13 cellular contexts compared by ENCODE assay signal in the genomic region with DNA sequence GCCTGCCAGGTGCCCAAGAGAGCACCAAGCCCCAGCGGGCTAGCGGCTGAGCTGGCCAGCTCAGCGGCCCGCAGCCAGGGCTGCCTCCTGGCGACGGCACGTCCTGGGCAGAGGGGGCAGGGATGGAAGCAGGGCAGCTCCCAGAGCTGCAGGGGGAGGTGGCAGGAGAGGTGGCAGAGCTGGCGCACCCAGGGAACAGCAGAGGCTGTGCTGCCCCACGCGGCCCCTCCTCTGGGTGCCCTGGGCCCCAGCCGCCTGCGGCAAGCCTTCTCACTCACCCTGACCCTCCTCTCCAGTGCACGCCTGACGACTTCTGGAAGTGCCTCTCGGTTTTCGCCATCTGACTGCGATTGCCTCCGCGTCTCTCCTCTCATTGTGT. TPM values are rescaled to one million over a fixed set of nuclear protein-coding genes. Genes with fewer than 3 reads are reported as not detected.
DNase-seq lines count a peak whose midpoint lies in the region; ATAC-seq and TF ChIP-seq lines count a peak whose summit lies in the region.
"Had no signal": no experiment of that assay in that cellular context is flagged by ENCODE, and none has a peak within 500 bp of the region (broad histone marks: within the 10 kb centered on the region; RNA-seq: fewer than 3 reads in every experiment).

No MANE protein-coding gene starts in this region.

- intact Hi-C loops in Panc1 (cut with micrococcal nuclease; ENCODE audit: unreplicated experiment) (no loop called here), stomach (cut with DNase I; ENCODE audit: low total_unique reads) (no loop called here)

- CTCF ChIA-PET in Panc1 (lab: Charles Lee), result no interaction called here

- TF ChIP-seq CTCF in Panc1 (IDR thresholded peaks at IDR 0.05) (no peak), right atrium auricular region (IDR thresholded peaks at IDR 0.05) (peak in 1 of 2 donors; percentile 37), stomach (IDR thresholded peaks at IDR 0.05) (peak in 1 of 7 experiments; percentile 24), foreskin keratinocyte (conservative IDR thresholded peaks at IDR 0.05) (no peak)

- H3K27ac ChIP-seq in Panc1 (ENCODE audit: low read length) (no peak overlapping the region; the same call in 1 of the 2 replicates), right atrium auricular region (peak overlapping the region; percentile 70 to 80), stomach (peak overlapping the region; percentile 39 to 72 (median 65)), foreskin keratinocyte (no peak overlapping the region)
- H3K27ac ChIP-seq: neural progenitor cell, transverse colon had no signal

- DNase-seq in NCI-H2081 (lab: John Stamatoyannopoulos, UW), result peak; percentile 48 to 79
- DNase-seq in NCI-H2081 treated with DMSO at 0.1 percent for 48 hours (lab: John Stamatoyannopoulos, UW), result no peak
- no peak for DNase-seq in Panc1 (ENCODE audit: low read depth, low spot score)
- no peak for DNase-seq in right atrium auricular region (ENCODE audit: low spot score)
- peak; percentile 79 for DNase-seq in stomach
- DNase-seq in kidney glomerular epithelial cell (lab: John Stamatoyannopoulos, UW), result no peak
- DNase-seq in foreskin keratinocyte, result no peak
- DNase-seq: activated CD4-positive, alpha-beta T cell treated with anti-CD3 and anti-CD28 coated beads, Interleukin-2, amount 50 U/mL, for 4 hours; NCI-H1930; transverse colon had no signal

- H3K27me3 ChIP-seq in Panc1 (ENCODE audit: control insufficient read depth, insufficient read depth, low read length), result no peaks in the 10 kb centered on the region
- H3K27me3 ChIP-seq in right atrium auricular region, result no peaks in the 10 kb centered on the region
- no peaks in the 10 kb centered on the region for H3K27me3 ChIP-seq in stomach
- H3K27me3 ChIP-seq in foreskin keratinocyte, result peaks cover 49% of the 10 kb centered on the region
- H3K27me3 ChIP-seq: neural progenitor cell, transverse colon had no signal

- no peak overlapping the region for H3K4me3 ChIP-seq in Panc1 (ENCODE audit: low read depth in 2 of 2, low read length in 2 of 2)
- H3K4me3 ChIP-seq in right atrium auricular region, result no peak overlapping the region
- no peak overlapping the region for H3K4me3 ChIP-seq in stomach
- H3K4me3 ChIP-seq: neural progenitor cell, transverse colon had no signal

- no peak for TF ChIP-seq POLR2A in stomach (IDR thresholded peaks at IDR 0.05)

- no TSS peak for BruUV-seq in Panc1 (replicated peaks; lab: Mats Ljungman, UMichigan)

- H3K9me3 ChIP-seq in Panc1 (ENCODE audit: control insufficient read depth, insufficient read depth, low read depth, low read length) (no peaks in the 10 kb centered on the region), right atrium auricular region (no peaks in the 10 kb centered on the region), stomach (no peaks in the 10 kb centered on the region)
- H3K9me3 ChIP-seq: transverse colon had no signal

- ATAC-seq in Panc1 (peak; percentile 24; the same call in 1 of the 2 replicates), foreskin keratinocyte (no peak), GM18502 (IDR thresholded peaks at IDR 0.05; ENCODE audit: poor library complexity, unreplicated experiment) (no peak)
- ATAC-seq: activated T-helper 17 cell treated with anti-CD3 and anti-CD28 coated beads, Interleukin-2, amount 50 U/mL, for 72 hours had no signal

- TF ChIP-seq EP300 in stomach (IDR thresholded peaks at IDR 0.05), result no peak

- WGBS in stomach, 5 donors, result 36 to 87% (median 56%) methylated on average over 9 to 19 of the region's 19 CpGs

- H3K36me3 ChIP-seq in Panc1 (ENCODE audit: control insufficient read depth, insufficient read depth, low read length) (no peaks in the 10 kb centered on the region; the same call in 1 of the 2 replicates), right atrium auricular region (peaks cover 7% of the 10 kb centered on the region), stomach (peaks cover 9 to 41% (median 30%) of the 10 kb centered on the region in 4 donors)
- H3K36me3 ChIP-seq: neural progenitor cell, transverse colon had no signal

- in situ Hi-C loops in Panc1 (cut with HindIII; ENCODE audit: low pct_unique_long_range_greater_than_20kb, low sequenced_read_pairs), result no loop called here

- H3K4me1 ChIP-seq in Panc1 (ENCODE audit: control insufficient read depth, insufficient read depth, low read length) (peaks cover 46% of the 10 kb centered on the region), right atrium auricular region (peaks cover 0 to 67% of the 10 kb centered on the region in 2 donors), stomach (peaks cover 87 to 100% (median 99%) of the 10 kb centered on the region in 4 donors), foreskin keratinocyte (no peaks in the 10 kb centered on the region)

- POLR2A ChIA-PET in Panc1 (lab: Charles Lee), result interaction anchor here (0.6 kb wide), 1 partner anchor 10 kb away, joined by 5 read pairs; no protein-coding TSS in a partner anchor

RNA-seq across cellular contexts. Expression of gene GSE1, which starts 24.7 kb away (rescaled TPM):
- 97.5 TPM for total RNA-seq in Panc1 (2021; ENCODE audit: unreplicated experiment)
- polyA plus RNA-seq in Panc1 (2012; ENCODE audit: insufficient read length), result 79.9 TPM
- 10 to 100 TPM; 37.1 to 55.7 TPM for total RNA-seq in right atrium auricular region
- 100 to 1,000 TPM in 4 of 5 donors, 10 to 100 TPM in 1; 58.2 to 294 (median 141) TPM for total RNA-seq in stomach
- polyA plus RNA-seq in stomach, result 10 to 100 TPM; 11.8 to 21.1 (median 12.9) TPM
- 5.9 and 8.2 TPM in 2 replicates for total RNA-seq in foreskin keratinocyte
- polyA plus RNA-seq in foreskin keratinocyte, result 1.9 and 2.1 TPM in 2 replicates

RNA-seq across cellular contexts. Expression of gene GINS2, which starts 51.0 kb away (rescaled TPM):
- total RNA-seq in Panc1 (2021; ENCODE audit: unreplicated experiment) (12.0 TPM), right atrium auricular region (under 1 TPM in 1 of 2 donors, not detected in 1; 0.15 TPM), stomach (1 to 10 TPM in 3 of 5 donors, under 1 TPM in 1, not detected in 1; 0.87 to 2.0 (median 1.9) TPM), foreskin keratinocyte (27.1 and 28.4 TPM in 2 replicates)
- 4.2 TPM for polyA plus RNA-seq in Panc1 (2012; ENCODE audit: insufficient read length)
- polyA plus RNA-seq in stomach (1 to 10 TPM; 1.5 to 3.6 (median 2.9) TPM), foreskin keratinocyte (37.7 and 37.8 TPM in 2 replicates)

Comparison
In these comparisons a context has a peak if more than half of its experiments do, and no peak if none do; other contexts are left out.
1. DNase-seq: peak in NCI-H2081 (2 of 2) and stomach (single experiment); none in NCI-H2081 treated with DMSO at 0.1 percent for 48 hours (single experiment), Panc1 (single experiment), right atrium auricular region (single experiment), kidney glomerular epithelial cell (single experiment) and foreskin keratinocyte (0 of 2).
2. H3K27ac ChIP-seq: peak in right atrium auricular region (2 of 2) and stomach (5 of 5); none in Panc1 (single experiment) and foreskin keratinocyte (single experiment).